In the genomic region with DNA sequence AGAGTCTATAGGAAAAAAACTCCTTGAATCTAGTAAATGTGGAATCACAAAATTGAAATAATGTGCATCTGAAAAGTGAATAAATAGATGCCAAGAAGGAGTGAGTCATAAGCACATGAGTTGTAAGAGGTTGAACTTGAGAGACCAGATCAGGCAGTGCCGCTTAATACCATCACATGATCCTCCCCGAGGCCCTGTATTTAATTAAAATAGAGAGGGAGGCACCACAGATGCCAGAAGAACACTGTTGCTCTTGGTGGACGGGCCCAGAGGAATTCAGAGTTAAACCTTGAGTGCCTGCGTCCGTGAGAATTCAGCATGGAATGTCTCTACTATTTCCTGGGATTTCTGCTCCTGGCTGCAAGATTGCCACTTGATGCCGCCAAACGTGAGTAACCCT, we compare ENCODE assay signal across 9 cellular contexts. TPM values are rescaled to one million over a fixed set of nuclear protein-coding genes. Genes with fewer than 3 reads are reported as not detected.
DNase-seq lines count a peak whose midpoint lies in the region; ATAC-seq, FAIRE-seq and TF ChIP-seq lines count a peak whose summit lies in the region.
"Had no signal": no experiment of that assay in that cellular context is flagged by ENCODE, and none has a peak within 500 bp of the region (broad histone marks: within the 10 kb centered on the region; RNA-seq: fewer than 3 reads in every experiment).

Gene GPNMB (plus strand): TSS at position 236 of the 400 bp plus-strand sequence. CDS start 83 bp downstream, at position 319.

- intact Hi-C loops in natural killer cell (cut with micrococcal nuclease) = no loop called here

- 0 out of 3 replicates have a peak, but pooled peaks cover under 1% of the 10 kb centered on the region for H3K9me3 ChIP-seq in A549
- H3K9me3 ChIP-seq in muscle layer of colon (ENCODE audit: low read length) = peaks cover 5% of the 10 kb centered on the region

- TF ChIP-seq CTCF in A549 (IDR thresholded peaks at IDR 0.05) (no peak), epithelial cell of proximal tubule (conservative IDR thresholded peaks at IDR 0.05; ENCODE audit: low read depth, low read length) (no peak), natural killer cell (IDR thresholded peaks at IDR 0.05) (no peak)

- FAIRE-seq in A549 (lab: Jason Lieb, UNC) = no peak
- FAIRE-seq: colon had no signal

- TF ChIP-seq EP300 in A549 (IDR thresholded peaks at IDR 0.05) = no peak

- H3K36me3 Mint-ChIP-seq in natural killer cell = no peaks in the 10 kb centered on the region

- no peaks in the 10 kb centered on the region for H3K4me1 ChIP-seq in A549
- H3K4me1 ChIP-seq in muscle layer of colon (ENCODE audit: insufficient read depth, low read length) = no peaks in the 10 kb centered on the region

- POLR2A ChIA-PET in A549 (lab: Yijun Ruan, JAX) = no interaction called here

- H3K27ac ChIP-seq in A549 (no peak within 1 kb of the TSS), muscle layer of colon (ENCODE audit: low read depth, low read length) (no peak within 1 kb of the TSS)

- no peaks in the 10 kb centered on the region for H3K4me1 Mint-ChIP-seq in natural killer cell

- peaks cover 34 to 77% of the 10 kb centered on the region in 2 donors for H3K27me3 Mint-ChIP-seq in natural killer cell (ENCODE audit: low read depth in 2 of 2)

- CTCF ChIA-PET in A549 (lab: Yijun Ruan, JAX) = interaction anchor here (1.4 to 3.2 kb wide), 3 partner anchors 10 to 27 kb away, joined by 4 to 10 read pairs (median 7); no protein-coding TSS in a partner anchor

- no peaks in the 10 kb centered on the region for H3K9me3 Mint-ChIP-seq in natural killer cell

- WGBS in A549 (ENCODE audit: missing lambda C conversion rate) = 44% methylated on average over 7 of the region's 7 CpGs

- no peak within 1 kb of the TSS for H3K27ac Mint-ChIP-seq in natural killer cell

- TF ChIP-seq RAD21 in A549 (conservative IDR thresholded peaks at IDR 0.05 in 1 of 2, IDR thresholded peaks at IDR 0.05 in 1 of 2) = no peak

- ATAC-seq in A549 (peak in 1 of 2 experiments; percentile 20; a peak in 1 of 6 replicates), natural killer cell (no peak), GM18519 (IDR thresholded peaks at IDR 0.05; ENCODE audit: low FRiP score, unreplicated experiment) (no peak), HG03196 (IDR thresholded peaks at IDR 0.05; ENCODE audit: unreplicated experiment) (no peak)

- no peaks in the 10 kb centered on the region for H3K36me3 ChIP-seq in muscle layer of colon (ENCODE audit: insufficient read depth, low read length)

- H3K4me2 ChIP-seq in A549 = peak within 1 kb of the TSS; percentile 22; the same call in 1 of the 3 replicates

- H3K4me3 Mint-ChIP-seq in natural killer cell = no peak within 1 kb of the TSS

- TF ChIP-seq POLR2A in A549 (IDR thresholded peaks at IDR 0.05; ENCODE audit: low read length) = no peak

- DNase-seq in A549 (ENCODE audit: low read depth in 1 of 2, low spot score in 1 of 2) (no peak), M059J (ENCODE audit: low read depth) (peak; percentile 82), epithelial cell of proximal tubule (ENCODE audit: low read depth) (peak; percentile 54), NCI-H187 (lab: John Stamatoyannopoulos, UW) (no peak), natural killer cell (no peak)

- no peak within 1 kb of the TSS for H3K9ac ChIP-seq in muscle layer of colon (ENCODE audit: low read length)

- peaks cover 0 to 22% of the 10 kb centered on the region in 2 donors for H3K27me3 ChIP-seq in muscle layer of colon (ENCODE audit: control insufficient read depth in 1 of 2, insufficient read depth in 2 of 2, low read length in 2 of 2)

- no peak within 1 kb of the TSS for H3K4me3 ChIP-seq in A549
- H3K4me3 ChIP-seq in epithelial cell of proximal tubule (ENCODE audit: low read depth, low read length) = peak within 1 kb of the TSS; percentile 51
- H3K4me3 ChIP-seq in muscle layer of colon (ENCODE audit: low read depth in 1 of 2, low read length in 2 of 2) = peak within 1 kb of the TSS; percentile 25 to 34

TF ChIP-seq in A549, 52 proteins besides CTCF, POLR2A, EP300 and RAD21:
- TF ChIP-seq CHD2 (IDR thresholded peaks at IDR 0.05; ENCODE audit: low read length, partially characterized antibody) (no peak), USF2 (IDR thresholded peaks at IDR 0.05) (no peak), HOXA7 (CRISPR knock-in tag; IDR thresholded peaks at IDR 0.05) (no peak), MYC (IDR thresholded peaks at IDR 0.05; ENCODE audit: borderline replicate concordance, low read length) (no peak), KDM5A (IDR thresholded peaks at IDR 0.05) (no peak), JUNB (IDR thresholded peaks at IDR 0.05) (no peak), SREBF2 (IDR thresholded peaks at IDR 0.05) (no peak), HEYL (CRISPR knock-in tag; IDR thresholded peaks at IDR 0.05) (no peak), CEBPB (IDR thresholded peaks at IDR 0.05) (no peak), ZSCAN20 (CRISPR knock-in tag; IDR thresholded peaks at IDR 0.05) (no peak), FOSB (CRISPR knock-in tag; IDR thresholded peaks at IDR 0.05) (no peak), TFCP2L1 (CRISPR knock-in tag; IDR thresholded peaks at IDR 0.05) (no peak), RARB (CRISPR knock-in tag; IDR thresholded peaks at IDR 0.05) (no peak), HOXB13 (CRISPR knock-in tag; IDR thresholded peaks at IDR 0.05; ENCODE audit: low read depth) (no peak), NPAS2 (CRISPR knock-in tag; IDR thresholded peaks at IDR 0.05; ENCODE audit: borderline replicate concordance) (no peak), KDM1A (IDR thresholded peaks at IDR 0.05; ENCODE audit: low read depth) (no peak), HOXB5 (CRISPR knock-in tag; IDR thresholded peaks at IDR 0.05) (no peak)
- TF ChIP-seq, protein P1, sequence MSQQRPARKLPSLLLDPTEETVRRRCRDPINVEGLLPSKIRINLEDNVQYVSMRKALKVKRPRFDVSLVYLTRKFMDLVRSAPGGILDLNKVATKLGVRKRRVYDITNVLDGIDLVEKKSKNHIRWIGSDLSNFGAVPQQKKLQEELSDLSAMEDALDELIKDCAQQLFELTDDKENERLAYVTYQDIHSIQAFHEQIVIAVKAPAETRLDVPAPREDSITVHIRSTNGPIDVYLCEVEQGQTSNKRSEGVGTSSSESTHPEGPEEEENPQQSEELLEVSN (IDR thresholded peaks at IDR 0.05; ENCODE audit: borderline replicate concordance, low read depth) = no peak
- TF ChIP-seq, protein P2, sequence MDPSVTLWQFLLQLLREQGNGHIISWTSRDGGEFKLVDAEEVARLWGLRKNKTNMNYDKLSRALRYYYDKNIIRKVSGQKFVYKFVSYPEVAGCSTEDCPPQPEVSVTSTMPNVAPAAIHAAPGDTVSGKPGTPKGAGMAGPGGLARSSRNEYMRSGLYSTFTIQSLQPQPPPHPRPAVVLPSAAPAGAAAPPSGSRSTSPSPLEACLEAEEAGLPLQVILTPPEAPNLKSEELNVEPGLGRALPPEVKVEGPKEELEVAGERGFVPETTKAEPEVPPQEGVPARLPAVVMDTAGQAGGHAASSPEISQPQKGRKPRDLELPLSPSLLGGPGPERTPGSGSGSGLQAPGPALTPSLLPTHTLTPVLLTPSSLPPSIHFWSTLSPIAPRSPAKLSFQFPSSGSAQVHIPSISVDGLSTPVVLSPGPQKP (IDR thresholded peaks at IDR 0.05; ENCODE audit: low read depth, low read length) = no peak

RNA-seq across cellular contexts. Expression of gene GPNMB, which starts in this region (rescaled TPM):
- 4.6 and 4.7 TPM in 2 replicates for polyA plus RNA-seq in A549 (2011; rRNA removed)
- polyA plus RNA-seq in A549 (2012; cell fraction: cytosol; rRNA removed) = 0.71 and 0.83 TPM in 2 replicates
- polyA plus RNA-seq in A549 (2012; cell fraction: nucleus; rRNA removed) = 0.20 and 0.54 TPM in 2 replicates
- polyA plus RNA-seq in A549 (2017; fragmentation: RNase III; extraction: RNeasy Plus Mini Kit Qiagen cat#74134 plus additional on column Dnase treatment) = 2.7 to 3.5 TPM (median 3.3 TPM) in 3 replicates
- 1.5 and 2.1 TPM in 2 replicates for polyA minus RNA-seq in A549 (2011; rRNA and poly(A)+ RNA removed)
- 11.0 and 11.3 TPM in 2 replicates for total RNA-seq in M059J (2014; rRNA removed; shearing (Covaris generic))
- 10.6 and 10.9 TPM in 2 replicates for total RNA-seq in epithelial cell of proximal tubule
- not detected for total RNA-seq in natural killer cell

Comparison
In these comparisons a context has a peak if more than half of its experiments do, and no peak if none do; other contexts are left out.
1. DNase-seq: peak in M059J (single experiment) and epithelial cell of proximal tubule (single experiment); none in A549 (0 of 2), NCI-H187 (0 of 2) and natural killer cell (single experiment).